25 cellular contexts compared by ENCODE assay signal in genomic region chr3:143479727-143480126, GRCh38.
DNase-seq lines count a peak whose midpoint lies in the region; ATAC-seq, FAIRE-seq and TF ChIP-seq lines count a peak whose summit lies in the region.
"Had no signal": no experiment of that assay in that cellular context is flagged by ENCODE, and none has a peak within 500 bp of the region (broad histone marks: within the 10 kb centered on the region; RNA-seq: fewer than 3 reads in every experiment).

No MANE protein-coding gene starts in this region.

- no peaks in the 10 kb centered on the region for H3K9me3 ChIP-seq in skeletal muscle satellite cell (replicated peaks; ENCODE audit: low read length)
- H3K9me3 ChIP-seq: BLaER1 had no signal

- H3K4me1 ChIP-seq in skeletal muscle satellite cell (ENCODE audit: control insufficient read depth, insufficient read depth, low read length) = peaks cover 42% of the 10 kb centered on the region
- H3K4me1 ChIP-seq: BLaER1 had no signal

- no peak for FAIRE-seq in RCC 7860 (lab: Jason Lieb, UNC)
- FAIRE-seq: D721Med, HTR-8/SVneo, K562 had no signal

- H3K4me2 ChIP-seq in skeletal muscle satellite cell (ENCODE audit: low read length) = no peak overlapping the region
- H3K4me2 ChIP-seq: BLaER1, PC-9 had no signal

- H3K4me3 ChIP-seq in GM12865 (ENCODE audit: low read depth, low read length) = no peak overlapping the region
- peak overlapping the region; percentile 3 for H3K4me3 ChIP-seq in skeletal muscle satellite cell (ENCODE audit: low read length)
- H3K4me3 ChIP-seq: BLaER1, HAP-1, K562, PC-9 had no signal

- no peaks in the 10 kb centered on the region for H3K36me3 ChIP-seq in skeletal muscle satellite cell (ENCODE audit: insufficient read depth, low read length)
- H3K36me3 ChIP-seq: BLaER1, HAP-1 had no signal

- peak overlapping the region; percentile 58 for H3K9ac ChIP-seq in skeletal muscle satellite cell (ENCODE audit: low read depth, low read length)
- H3K9ac ChIP-seq: BLaER1 had no signal

- DNase-seq in GM12865 (ENCODE audit: low read depth) (peak; percentile 23), RCC 7860 (ENCODE audit: low spot score) (peak; percentile 21), left colon (no peak), iPS-NIHi7 (ENCODE audit: extremely low spot score) (no peak), NCI-H524 (lab: John Stamatoyannopoulos, UW) (no peak)
- DNase-seq: CD4-positive, CD25-positive, alpha-beta regulatory T cell; GOT3; HFFc6; Kasumi-1; NCI-H1092 treated with DMSO at 0.1 percent for 48 hours; NCI-H1436 treated with DMSO at 0.1 percent for 48 hours; NCI-H187 treated with DMSO at 0.1 percent for 48 hours; NCI-H2171 treated with DMSO at 0.1 percent for 48 hours; NCI-H524 treated with DMSO at 0.1 percent for 48 hours; NCI-H774; NK-92 treated with Interleukin-12 subunit alpha and Interleukin-12 subunit beta, amount 100 ng/mL, for 24 hours; PC-9; SHP77 had no signal

- no peaks in the 10 kb centered on the region for H3K27me3 ChIP-seq in skeletal muscle satellite cell (ENCODE audit: control insufficient read depth, insufficient read depth, low read length)
- H3K27me3 ChIP-seq: BLaER1 had no signal

- intact Hi-C loops in left colon (cut with DNase I, micrococcal nuclease) = no loop called here

- TF ChIP-seq CTCF in GM12865 (IDR thresholded peaks at IDR 0.05; ENCODE audit: insufficient read depth, low read depth, low read length, missing control alignments) = no peak

- ATAC-seq in left colon (peak; percentile 7), HG03442 (IDR thresholded peaks at IDR 0.05; ENCODE audit: unreplicated experiment) (no peak)
- ATAC-seq: K562 had no signal

Comparison
In these comparisons a context has a peak if more than half of its experiments do, and no peak if none do; other contexts are left out.
1. DNase-seq: peak in GM12865 (single experiment) and RCC 7860 (single experiment); none in left colon (0 of 2), iPS-NIHi7 (single experiment) and NCI-H524 (0 of 2).